Comparison of ENCODE assay signal across 8 cellular contexts in genomic region chr16:10964039-10964890, GRCh38. TPM values are rescaled to one million over a fixed set of nuclear protein-coding genes. Genes with fewer than 3 reads are reported as not detected.
DNase-seq lines count a peak whose midpoint lies in the region; ATAC-seq and TF ChIP-seq lines count a peak whose summit lies in the region.

No MANE protein-coding gene starts in this region.

- TF ChIP-seq CTCF in GM12801 (IDR thresholded peaks at IDR 0.05; ENCODE audit: extremely low read depth, insufficient read length): peak; percentile 94
- peak; percentile 94 for TF ChIP-seq CTCF in cardiac fibroblast (IDR thresholded peaks at IDR 0.05; ENCODE audit: low read depth, low read length)

- no peak overlapping the region for H3K4me3 ChIP-seq in cardiac fibroblast (replicated peaks in 1 of 2; ENCODE audit: low read depth in 2 of 2, low read length in 2 of 2)

- intact Hi-C loops in left colon (cut with DNase I, micrococcal nuclease): loop anchor here in 1 of 2 donors (10.0 kb wide), 1 partner anchor 391 kb away; no protein-coding TSS in a partner anchor

- ATAC-seq in HG03045 (IDR thresholded peaks at IDR 0.05; ENCODE audit: unreplicated experiment) (peak; percentile 55), left colon (peak; percentile 92), GM19452 (IDR thresholded peaks at IDR 0.05; ENCODE audit: unreplicated experiment) (no peak)

- peak; percentile 44 for DNase-seq in NCI-H226
- DNase-seq in activated CD4-positive, CD25-positive, alpha-beta regulatory T cell treated with anti-CD3 and anti-CD28 coated beads, Interleukin-2, amount 50 U/mL, for 72 hours: peak; percentile 90
- peak; percentile 83 to 84 for DNase-seq in cardiac fibroblast (ENCODE audit: low read depth in 2 of 2)
- DNase-seq in left colon: peak; percentile 68 to 88
- peak; percentile 72 for DNase-seq in stimulated activated CD4-positive, alpha-beta T cell treated with anti-CD3 and anti-CD28 coated beads, Interleukin-2, amount 100 ng/mL, for 4 hours (ENCODE audit: low read depth)

RNA-seq across cellular contexts. Expression of gene CLEC16A, which starts 19.9 kb away (rescaled TPM):
- total RNA-seq in left colon: 10 to 100 TPM; 27.3 to 41.6 TPM

RNA-seq across cellular contexts. Expression of gene DEXI, which starts 22.0 kb away (rescaled TPM):
- total RNA-seq in left colon: 10 to 100 TPM; 22.9 to 24.6 TPM
